In the genomic region with DNA sequence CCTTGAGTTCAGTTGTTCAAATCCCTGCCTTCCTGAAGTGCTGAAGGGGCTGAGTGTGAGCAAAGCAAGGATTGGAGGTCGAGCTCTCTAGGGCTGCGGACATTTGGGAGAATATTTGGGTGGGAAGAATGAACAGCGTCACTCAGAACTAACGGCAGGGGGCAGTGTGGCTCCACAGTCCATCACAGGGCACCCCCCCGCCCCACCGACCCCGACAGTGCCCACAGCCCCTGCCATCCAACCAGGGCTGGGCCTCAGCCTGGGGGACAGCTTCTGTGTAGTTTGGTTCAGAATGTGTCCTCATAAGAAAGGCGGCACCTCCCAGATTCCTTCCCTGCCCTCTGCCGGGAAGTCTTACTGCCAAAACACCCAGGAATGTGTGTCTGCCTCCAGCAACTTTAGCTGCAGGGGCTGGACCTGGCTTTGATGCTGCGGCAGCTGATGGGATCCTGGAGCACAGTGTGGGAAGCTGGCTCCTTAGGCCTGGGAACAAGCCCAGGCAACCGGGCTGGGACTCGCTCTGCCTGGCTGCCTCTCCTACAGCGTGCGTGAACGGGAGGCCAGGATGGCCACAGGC, we compare ENCODE assay signal across 1 cellular context.
TF ChIP-seq lines count a peak whose summit lies in the region.

No MANE protein-coding gene starts in this region.

TF ChIP-seq in HepG2, 621 proteins besides CTCF, POLR2A, EP300 and RAD21 (continued from another document and continues in another):
- TF ChIP-seq ZNF577 (CRISPR knock-in tag; IDR thresholded peaks at IDR 0.05; ENCODE audit: borderline replicate concordance, low read depth), result no peak
- TF ChIP-seq ZNF749 (CRISPR knock-in tag; IDR thresholded peaks at IDR 0.05; ENCODE audit: borderline replicate concordance), result no peak
- TF ChIP-seq REPIN1 (CRISPR knock-in tag; IDR thresholded peaks at IDR 0.05; ENCODE audit: borderline replicate concordance, low read depth), result no peak
- TF ChIP-seq ZBTB7B (CRISPR knock-in tag; IDR thresholded peaks at IDR 0.05), result no peak; the same call in 1 of the 2 replicates
- TF ChIP-seq ZNF550 (CRISPR knock-in tag; IDR thresholded peaks at IDR 0.05; ENCODE audit: borderline replicate concordance), result no peak
- TF ChIP-seq, protein P1, sequence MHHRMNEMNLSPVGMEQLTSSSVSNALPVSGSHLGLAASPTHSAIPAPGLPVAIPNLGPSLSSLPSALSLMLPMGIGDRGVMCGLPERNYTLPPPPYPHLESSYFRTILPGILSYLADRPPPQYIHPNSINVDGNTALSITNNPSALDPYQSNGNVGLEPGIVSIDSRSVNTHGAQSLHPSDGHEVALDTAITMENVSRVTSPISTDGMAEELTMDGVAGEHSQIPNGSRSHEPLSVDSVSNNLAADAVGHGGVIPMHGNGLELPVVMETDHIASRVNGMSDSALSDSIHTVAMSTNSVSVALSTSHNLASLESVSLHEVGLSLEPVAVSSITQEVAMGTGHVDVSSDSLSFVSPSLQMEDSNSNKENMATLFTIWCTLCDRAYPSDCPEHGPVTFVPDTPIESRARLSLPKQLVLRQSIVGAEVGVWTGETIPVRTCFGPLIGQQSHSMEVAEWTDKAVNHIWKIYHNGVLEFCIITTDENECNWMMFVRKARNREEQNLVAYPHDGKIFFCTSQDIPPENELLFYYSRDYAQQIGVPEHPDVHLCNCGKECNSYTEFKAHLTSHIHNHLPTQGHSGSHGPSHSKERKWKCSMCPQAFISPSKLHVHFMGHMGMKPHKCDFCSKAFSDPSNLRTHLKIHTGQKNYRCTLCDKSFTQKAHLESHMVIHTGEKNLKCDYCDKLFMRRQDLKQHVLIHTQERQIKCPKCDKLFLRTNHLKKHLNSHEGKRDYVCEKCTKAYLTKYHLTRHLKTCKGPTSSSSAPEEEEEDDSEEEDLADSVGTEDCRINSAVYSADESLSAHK (CRISPR knock-in tag; IDR thresholded peaks at IDR 0.05; ENCODE audit: borderline replicate concordance), result no peak
- TF ChIP-seq CENPT (CRISPR knock-in tag; IDR thresholded peaks at IDR 0.05; ENCODE audit: low read depth), result no peak
- TF ChIP-seq ZNF709 (CRISPR knock-in tag; IDR thresholded peaks at IDR 0.05), result no peak
- TF ChIP-seq, protein P2, sequence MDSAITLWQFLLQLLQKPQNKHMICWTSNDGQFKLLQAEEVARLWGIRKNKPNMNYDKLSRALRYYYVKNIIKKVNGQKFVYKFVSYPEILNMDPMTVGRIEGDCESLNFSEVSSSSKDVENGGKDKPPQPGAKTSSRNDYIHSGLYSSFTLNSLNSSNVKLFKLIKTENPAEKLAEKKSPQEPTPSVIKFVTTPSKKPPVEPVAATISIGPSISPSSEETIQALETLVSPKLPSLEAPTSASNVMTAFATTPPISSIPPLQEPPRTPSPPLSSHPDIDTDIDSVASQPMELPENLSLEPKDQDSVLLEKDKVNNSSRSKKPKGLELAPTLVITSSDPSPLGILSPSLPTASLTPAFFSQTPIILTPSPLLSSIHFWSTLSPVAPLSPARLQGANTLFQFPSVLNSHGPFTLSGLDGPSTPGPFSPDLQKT (CRISPR knock-in tag; IDR thresholded peaks at IDR 0.05; ENCODE audit: borderline replicate concordance), result no peak
- TF ChIP-seq, protein P3, sequence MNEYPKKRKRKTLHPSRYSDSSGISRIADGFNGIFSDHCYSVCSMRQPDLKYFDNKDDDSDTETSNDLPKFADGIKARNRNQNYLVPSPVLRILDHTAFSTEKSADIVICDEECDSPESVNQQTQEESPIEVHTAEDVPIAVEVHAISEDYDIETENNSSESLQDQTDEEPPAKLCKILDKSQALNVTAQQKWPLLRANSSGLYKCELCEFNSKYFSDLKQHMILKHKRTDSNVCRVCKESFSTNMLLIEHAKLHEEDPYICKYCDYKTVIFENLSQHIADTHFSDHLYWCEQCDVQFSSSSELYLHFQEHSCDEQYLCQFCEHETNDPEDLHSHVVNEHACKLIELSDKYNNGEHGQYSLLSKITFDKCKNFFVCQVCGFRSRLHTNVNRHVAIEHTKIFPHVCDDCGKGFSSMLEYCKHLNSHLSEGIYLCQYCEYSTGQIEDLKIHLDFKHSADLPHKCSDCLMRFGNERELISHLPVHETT (CRISPR knock-in tag; conservative IDR thresholded peaks at IDR 0.05), result 0 out of 2 replicates have a peak, but pooled peaks have one; percentile 30
- TF ChIP-seq ZNF296 (CRISPR knock-in tag; conservative IDR thresholded peaks at IDR 0.05), result no peak
- no peak for TF ChIP-seq ZNF564 (CRISPR knock-in tag; IDR thresholded peaks at IDR 0.05)
- TF ChIP-seq TCF12 (IDR thresholded peaks at IDR 0.05), result no peak
- no peak for TF ChIP-seq TCF12 (CRISPR knock-in tag; IDR thresholded peaks at IDR 0.05)
- TF ChIP-seq, protein P4, sequence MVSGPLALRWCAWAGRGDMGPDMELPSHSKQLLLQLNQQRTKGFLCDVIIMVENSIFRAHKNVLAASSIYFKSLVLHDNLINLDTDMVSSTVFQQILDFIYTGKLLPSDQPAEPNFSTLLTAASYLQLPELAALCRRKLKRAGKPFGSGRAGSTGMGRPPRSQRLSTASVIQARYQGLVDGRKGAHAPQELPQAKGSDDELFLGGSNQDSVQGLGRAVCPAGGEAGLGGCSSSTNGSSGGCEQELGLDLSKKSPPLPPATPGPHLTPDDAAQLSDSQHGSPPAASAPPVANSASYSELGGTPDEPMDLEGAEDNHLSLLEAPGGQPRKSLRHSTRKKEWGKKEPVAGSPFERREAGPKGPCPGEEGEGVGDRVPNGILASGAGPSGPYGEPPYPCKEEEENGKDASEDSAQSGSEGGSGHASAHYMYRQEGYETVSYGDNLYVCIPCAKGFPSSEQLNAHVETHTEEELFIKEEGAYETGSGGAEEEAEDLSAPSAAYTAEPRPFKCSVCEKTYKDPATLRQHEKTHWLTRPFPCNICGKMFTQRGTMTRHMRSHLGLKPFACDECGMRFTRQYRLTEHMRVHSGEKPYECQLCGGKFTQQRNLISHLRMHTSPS (CRISPR knock-in tag; IDR thresholded peaks at IDR 0.05; ENCODE audit: low read depth), result no peak
- no peak for TF ChIP-seq ZNF674 (CRISPR knock-in tag; IDR thresholded peaks at IDR 0.05; ENCODE audit: low read depth)
- no peak for TF ChIP-seq SALL2 (CRISPR knock-in tag; IDR thresholded peaks at IDR 0.05)
- 0 out of 2 replicates have a peak, but pooled peaks have one; percentile 13 for TF ChIP-seq IRF2 (CRISPR knock-in tag; IDR thresholded peaks at IDR 0.05)
- 0 out of 2 replicates have a peak, but pooled peaks have one; percentile 58 for TF ChIP-seq SAFB2 (CRISPR knock-in tag; IDR thresholded peaks at IDR 0.05; ENCODE audit: borderline replicate concordance, low read depth)
- no peak for TF ChIP-seq TBX3 (IDR thresholded peaks at IDR 0.05; ENCODE audit: borderline replicate concordance)
- TF ChIP-seq TARDBP (CRISPR knock-in tag; IDR thresholded peaks at IDR 0.05), result no peak
- no peak for TF ChIP-seq EED (CRISPR knock-in tag; IDR thresholded peaks at IDR 0.05)
- TF ChIP-seq, protein P5, sequence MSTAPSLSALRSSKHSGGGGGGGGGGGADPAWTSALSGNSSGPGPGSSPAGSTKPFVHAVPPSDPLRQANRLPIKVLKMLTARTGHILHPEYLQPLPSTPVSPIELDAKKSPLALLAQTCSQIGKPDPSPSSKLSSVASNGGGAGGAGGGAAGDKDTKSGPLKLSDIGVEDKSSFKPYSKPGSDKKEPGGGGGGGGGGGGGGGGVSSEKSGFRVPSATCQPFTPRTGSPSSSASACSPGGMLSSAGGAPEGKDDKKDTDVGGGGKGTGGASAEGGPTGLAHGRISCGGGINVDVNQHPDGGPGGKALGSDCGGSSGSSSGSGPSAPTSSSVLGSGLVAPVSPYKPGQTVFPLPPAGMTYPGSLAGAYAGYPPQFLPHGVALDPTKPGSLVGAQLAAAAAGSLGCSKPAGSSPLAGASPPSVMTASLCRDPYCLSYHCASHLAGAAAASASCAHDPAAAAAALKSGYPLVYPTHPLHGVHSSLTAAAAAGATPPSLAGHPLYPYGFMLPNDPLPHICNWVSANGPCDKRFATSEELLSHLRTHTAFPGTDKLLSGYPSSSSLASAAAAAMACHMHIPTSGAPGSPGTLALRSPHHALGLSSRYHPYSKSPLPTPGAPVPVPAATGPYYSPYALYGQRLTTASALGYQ (CRISPR knock-in tag; IDR thresholded peaks at IDR 0.05), result no peak
- TF ChIP-seq HNRNPL (IDR thresholded peaks at IDR 0.05; ENCODE audit: low read depth, low read length), result no peak
- TF ChIP-seq ZNF446 (CRISPR knock-in tag; IDR thresholded peaks at IDR 0.05), result no peak
- TF ChIP-seq PCBP2 (optimal IDR thresholded peaks at IDR 0.05; ENCODE audit: low read depth, low read length, poor library complexity, severe bottlenecking), result no peak
- no peak for TF ChIP-seq ZFAT (CRISPR knock-in tag; conservative IDR thresholded peaks at IDR 0.05)
- TF ChIP-seq, protein P6, sequence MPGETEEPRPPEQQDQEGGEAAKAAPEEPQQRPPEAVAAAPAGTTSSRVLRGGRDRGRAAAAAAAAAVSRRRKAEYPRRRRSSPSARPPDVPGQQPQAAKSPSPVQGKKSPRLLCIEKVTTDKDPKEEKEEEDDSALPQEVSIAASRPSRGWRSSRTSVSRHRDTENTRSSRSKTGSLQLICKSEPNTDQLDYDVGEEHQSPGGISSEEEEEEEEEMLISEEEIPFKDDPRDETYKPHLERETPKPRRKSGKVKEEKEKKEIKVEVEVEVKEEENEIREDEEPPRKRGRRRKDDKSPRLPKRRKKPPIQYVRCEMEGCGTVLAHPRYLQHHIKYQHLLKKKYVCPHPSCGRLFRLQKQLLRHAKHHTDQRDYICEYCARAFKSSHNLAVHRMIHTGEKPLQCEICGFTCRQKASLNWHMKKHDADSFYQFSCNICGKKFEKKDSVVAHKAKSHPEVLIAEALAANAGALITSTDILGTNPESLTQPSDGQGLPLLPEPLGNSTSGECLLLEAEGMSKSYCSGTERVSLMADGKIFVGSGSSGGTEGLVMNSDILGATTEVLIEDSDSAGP (CRISPR knock-in tag; IDR thresholded peaks at IDR 0.05; ENCODE audit: borderline replicate concordance), result no peak; the same call in 1 of the 2 replicates
- TF ChIP-seq, protein P7, sequence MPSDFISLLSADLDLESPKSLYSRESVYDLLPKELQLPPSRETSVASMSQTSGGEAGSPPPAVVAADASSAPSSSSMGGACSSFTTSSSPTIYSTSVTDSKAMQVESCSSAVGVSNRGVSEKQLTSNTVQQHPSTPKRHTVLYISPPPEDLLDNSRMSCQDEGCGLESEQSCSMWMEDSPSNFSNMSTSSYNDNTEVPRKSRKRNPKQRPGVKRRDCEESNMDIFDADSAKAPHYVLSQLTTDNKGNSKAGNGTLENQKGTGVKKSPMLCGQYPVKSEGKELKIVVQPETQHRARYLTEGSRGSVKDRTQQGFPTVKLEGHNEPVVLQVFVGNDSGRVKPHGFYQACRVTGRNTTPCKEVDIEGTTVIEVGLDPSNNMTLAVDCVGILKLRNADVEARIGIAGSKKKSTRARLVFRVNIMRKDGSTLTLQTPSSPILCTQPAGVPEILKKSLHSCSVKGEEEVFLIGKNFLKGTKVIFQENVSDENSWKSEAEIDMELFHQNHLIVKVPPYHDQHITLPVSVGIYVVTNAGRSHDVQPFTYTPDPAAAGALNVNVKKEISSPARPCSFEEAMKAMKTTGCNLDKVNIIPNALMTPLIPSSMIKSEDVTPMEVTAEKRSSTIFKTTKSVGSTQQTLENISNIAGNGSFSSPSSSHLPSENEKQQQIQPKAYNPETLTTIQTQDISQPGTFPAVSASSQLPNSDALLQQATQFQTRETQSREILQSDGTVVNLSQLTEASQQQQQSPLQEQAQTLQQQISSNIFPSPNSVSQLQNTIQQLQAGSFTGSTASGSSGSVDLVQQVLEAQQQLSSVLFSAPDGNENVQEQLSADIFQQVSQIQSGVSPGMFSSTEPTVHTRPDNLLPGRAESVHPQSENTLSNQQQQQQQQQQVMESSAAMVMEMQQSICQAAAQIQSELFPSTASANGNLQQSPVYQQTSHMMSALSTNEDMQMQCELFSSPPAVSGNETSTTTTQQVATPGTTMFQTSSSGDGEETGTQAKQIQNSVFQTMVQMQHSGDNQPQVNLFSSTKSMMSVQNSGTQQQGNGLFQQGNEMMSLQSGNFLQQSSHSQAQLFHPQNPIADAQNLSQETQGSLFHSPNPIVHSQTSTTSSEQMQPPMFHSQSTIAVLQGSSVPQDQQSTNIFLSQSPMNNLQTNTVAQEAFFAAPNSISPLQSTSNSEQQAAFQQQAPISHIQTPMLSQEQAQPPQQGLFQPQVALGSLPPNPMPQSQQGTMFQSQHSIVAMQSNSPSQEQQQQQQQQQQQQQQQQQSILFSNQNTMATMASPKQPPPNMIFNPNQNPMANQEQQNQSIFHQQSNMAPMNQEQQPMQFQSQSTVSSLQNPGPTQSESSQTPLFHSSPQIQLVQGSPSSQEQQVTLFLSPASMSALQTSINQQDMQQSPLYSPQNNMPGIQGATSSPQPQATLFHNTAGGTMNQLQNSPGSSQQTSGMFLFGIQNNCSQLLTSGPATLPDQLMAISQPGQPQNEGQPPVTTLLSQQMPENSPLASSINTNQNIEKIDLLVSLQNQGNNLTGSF (CRISPR knock-in tag; IDR thresholded peaks at IDR 0.05), result no peak
- TF ChIP-seq ZNF75D (CRISPR knock-in tag; IDR thresholded peaks at IDR 0.05; ENCODE audit: borderline replicate concordance), result no peak
- TF ChIP-seq ZNF143 (CRISPR knock-in tag; IDR thresholded peaks at IDR 0.05), result no peak
- no peak for TF ChIP-seq ZNF768 (CRISPR knock-in tag; IDR thresholded peaks at IDR 0.05)
- TF ChIP-seq, protein P8, sequence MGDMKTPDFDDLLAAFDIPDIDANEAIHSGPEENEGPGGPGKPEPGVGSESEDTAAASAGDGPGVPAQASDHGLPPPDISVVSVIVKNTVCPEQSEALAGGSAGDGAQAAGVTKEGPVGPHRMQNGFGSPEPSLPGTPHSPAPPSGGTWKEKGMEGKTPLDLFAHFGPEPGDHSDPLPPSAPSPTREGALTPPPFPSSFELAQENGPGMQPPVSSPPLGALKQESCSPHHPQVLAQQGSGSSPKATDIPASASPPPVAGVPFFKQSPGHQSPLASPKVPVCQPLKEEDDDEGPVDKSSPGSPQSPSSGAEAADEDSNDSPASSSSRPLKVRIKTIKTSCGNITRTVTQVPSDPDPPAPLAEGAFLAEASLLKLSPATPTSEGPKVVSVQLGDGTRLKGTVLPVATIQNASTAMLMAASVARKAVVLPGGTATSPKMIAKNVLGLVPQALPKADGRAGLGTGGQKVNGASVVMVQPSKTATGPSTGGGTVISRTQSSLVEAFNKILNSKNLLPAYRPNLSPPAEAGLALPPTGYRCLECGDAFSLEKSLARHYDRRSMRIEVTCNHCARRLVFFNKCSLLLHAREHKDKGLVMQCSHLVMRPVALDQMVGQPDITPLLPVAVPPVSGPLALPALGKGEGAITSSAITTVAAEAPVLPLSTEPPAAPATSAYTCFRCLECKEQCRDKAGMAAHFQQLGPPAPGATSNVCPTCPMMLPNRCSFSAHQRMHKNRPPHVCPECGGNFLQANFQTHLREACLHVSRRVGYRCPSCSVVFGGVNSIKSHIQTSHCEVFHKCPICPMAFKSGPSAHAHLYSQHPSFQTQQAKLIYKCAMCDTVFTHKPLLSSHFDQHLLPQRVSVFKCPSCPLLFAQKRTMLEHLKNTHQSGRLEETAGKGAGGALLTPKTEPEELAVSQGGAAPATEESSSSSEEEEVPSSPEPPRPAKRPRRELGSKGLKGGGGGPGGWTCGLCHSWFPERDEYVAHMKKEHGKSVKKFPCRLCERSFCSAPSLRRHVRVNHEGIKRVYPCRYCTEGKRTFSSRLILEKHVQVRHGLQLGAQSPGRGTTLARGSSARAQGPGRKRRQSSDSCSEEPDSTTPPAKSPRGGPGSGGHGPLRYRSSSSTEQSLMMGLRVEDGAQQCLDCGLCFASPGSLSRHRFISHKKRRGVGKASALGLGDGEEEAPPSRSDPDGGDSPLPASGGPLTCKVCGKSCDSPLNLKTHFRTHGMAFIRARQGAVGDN (CRISPR knock-in tag; IDR thresholded peaks at IDR 0.05), result no peak; the same call in 1 of the 2 replicates
